In genomic region chr5:173781826-173782670, GRCh38 we compare ENCODE assay signal across 8 cellular contexts.
DNase-seq lines count a peak whose midpoint lies in the region; ATAC-seq and TF ChIP-seq lines count a peak whose summit lies in the region.

No MANE protein-coding gene starts in this region.

- H3K9me3 ChIP-seq in PC-9 (ENCODE audit: insufficient read depth, low read depth): no peaks in the 10 kb centered on the region
- no peaks in the 10 kb centered on the region for H3K9me3 ChIP-seq in fibroblast of lung (ENCODE audit: control insufficient read depth, insufficient read depth, low read depth, low read length)
- no peaks in the 10 kb centered on the region for H3K9me3 ChIP-seq in neuronal stem cell (replicated peaks in 1 of 2; ENCODE audit: control insufficient read depth in 2 of 2, insufficient read depth in 1 of 2, low read depth in 1 of 2, low read length in 2 of 2)
- H3K9me3 ChIP-seq in stomach: no peaks in the 10 kb centered on the region
- H3K9me3 ChIP-seq in HAP-1: no peaks in the 10 kb centered on the region

- BruUV-seq in PC-9 (replicated peaks; lab: Mats Ljungman, UMichigan): TSS peak; percentile 21

- H2AFZ ChIP-seq in PC-9 (peak overlapping the region; percentile 68), fibroblast of lung (ENCODE audit: low read length) (peak overlapping the region; percentile 64), neuronal stem cell (ENCODE audit: low read length) (peak overlapping the region; percentile 65)

- peak; percentile 37 for DNase-seq in ELF-1 (ENCODE audit: low read depth, low spot score)
- peak; percentile 56 to 62 for DNase-seq in PC-9
- DNase-seq in activated T-helper 1 cell treated with Interleukin-2 at 50 U/mL for 16 hours (ENCODE audit: low read depth): peak; percentile 51
- peak; percentile 85 to 95 for DNase-seq in fibroblast of lung (ENCODE audit: low read depth in 2 of 2)
- no peak for DNase-seq in neuronal stem cell (ENCODE audit: low spot score)
- peak; percentile 77 for DNase-seq in stomach
- DNase-seq in HAP-1 (ENCODE audit: low spot score in 2 of 2): no peak

- H3K9ac ChIP-seq in fibroblast of lung (ENCODE audit: insufficient read depth, low read length) (no peak overlapping the region), neuronal stem cell (ENCODE audit: low read depth, low read length, poor library complexity) (no peak overlapping the region)

- peaks cover 19% of the 10 kb centered on the region; the same call in 1 of the 2 replicates for H3F3A ChIP-seq in PC-9 (ENCODE audit: insufficient read depth, low read depth)

- H3K27me3 ChIP-seq in PC-9 (ENCODE audit: insufficient read depth, low read depth): no peaks in the 10 kb centered on the region
- H3K27me3 ChIP-seq in fibroblast of lung (ENCODE audit: control insufficient read depth, insufficient read depth, low read length): no peaks in the 10 kb centered on the region
- no peaks in the 10 kb centered on the region for H3K27me3 ChIP-seq in neuronal stem cell (ENCODE audit: control insufficient read depth in 3 of 3, insufficient read depth in 3 of 3, low read depth in 1 of 3, low read length in 3 of 3)
- no peaks in the 10 kb centered on the region for H3K27me3 ChIP-seq in stomach
- no peaks in the 10 kb centered on the region for H3K27me3 ChIP-seq in HAP-1 (ENCODE audit: low read depth)

- POLR2A ChIA-PET in PC-9 (lab: Charles Lee; ENCODE audit: unreplicated experiment): no interaction called here

- H2BK12ac ChIP-seq in neuronal stem cell (ENCODE audit: low read length): no peak overlapping the region

- H4K91ac ChIP-seq in neuronal stem cell (ENCODE audit: low read depth, low read length, poor library complexity): no peak overlapping the region

- H3K27ac ChIP-seq in PC-9 (peak overlapping the region; percentile 78), fibroblast of lung (ENCODE audit: insufficient read depth, low read length) (peak overlapping the region; percentile 66), neuronal stem cell (replicated peaks; ENCODE audit: low read length) (no peak overlapping the region), stomach (peak overlapping the region; percentile 34 to 88 (median 76))

- H3K4me2 ChIP-seq in PC-9: peak overlapping the region; percentile 56
- peak overlapping the region; percentile 58 for H3K4me2 ChIP-seq in fibroblast of lung (ENCODE audit: extremely low read depth, insufficient read depth, low read length)
- H3K4me2 ChIP-seq in neuronal stem cell (ENCODE audit: insufficient read depth, low read length, poor library complexity, severe bottlenecking): no peak overlapping the region

- CTCF ChIA-PET in PC-9 (lab: Charles Lee): no interaction called here

- no peaks in the 10 kb centered on the region for H3K79me1 ChIP-seq in neuronal stem cell (ENCODE audit: low read depth, low read length)

- H2BK15ac ChIP-seq in neuronal stem cell (ENCODE audit: low read length): no peak overlapping the region

- no peaks in the 10 kb centered on the region for H3K9me2 ChIP-seq in PC-9 (ENCODE audit: insufficient read depth)

- no peaks in the 10 kb centered on the region for H3K79me2 ChIP-seq in PC-9 (ENCODE audit: low read depth)
- no peaks in the 10 kb centered on the region for H3K79me2 ChIP-seq in fibroblast of lung (ENCODE audit: control insufficient read depth, insufficient read depth, low read length)

- TF ChIP-seq EP300 in stomach (IDR thresholded peaks at IDR 0.05): peak; percentile 21

- no peak overlapping the region for H2BK5ac ChIP-seq in neuronal stem cell (ENCODE audit: low read length)

- in situ Hi-C loops in HAP-1 (cut with MboI; ENCODE audit: low sequenced_read_pairs): no loop called here

- H4K20me1 ChIP-seq in PC-9 (ENCODE audit: insufficient read depth) (no peaks in the 10 kb centered on the region), fibroblast of lung (ENCODE audit: control insufficient read depth, extremely low read depth, insufficient read depth, low read length) (no peaks in the 10 kb centered on the region)

- H3K14ac ChIP-seq in neuronal stem cell (ENCODE audit: low read length): peak overlapping the region; percentile 21

- no peak for TF ChIP-seq POLR2A in stomach (IDR thresholded peaks at IDR 0.05)
- no peak for TF ChIP-seq POLR2A in GM18505 (IDR thresholded peaks at IDR 0.05; ENCODE audit: borderline replicate concordance, extremely low read depth, insufficient read depth, insufficient read length)

- intact Hi-C loops in PC-9 (cut with micrococcal nuclease; ENCODE audit: unreplicated experiment): loop anchor here (1.0 to 10.0 kb wide), 3 partner anchors 15 to 457 kb away; partner anchors contain the start of gene STC2
- intact Hi-C loops in stomach (cut with DNase I; ENCODE audit: low total_unique reads): no loop called here

- H2AK5ac ChIP-seq in neuronal stem cell (ENCODE audit: low read depth, low read length): no peak overlapping the region

- ATAC-seq in GM18505 (IDR thresholded peaks at IDR 0.05; ENCODE audit: unreplicated experiment): no peak

- no peak overlapping the region for H3K4ac ChIP-seq in neuronal stem cell (ENCODE audit: low read length)

- no peak overlapping the region for H3K23ac ChIP-seq in neuronal stem cell (ENCODE audit: low read depth, low read length, poor library complexity)

- H3K4me1 ChIP-seq in PC-9 (replicated peaks; ENCODE audit: insufficient read depth) (peaks cover 47% of the 10 kb centered on the region), fibroblast of lung (ENCODE audit: control insufficient read depth, extremely low read depth, insufficient read depth, low read length) (peaks cover 4% of the 10 kb centered on the region), neuronal stem cell (ENCODE audit: control insufficient read depth in 2 of 2, insufficient read depth in 1 of 2, low read depth in 1 of 2, low read length in 2 of 2) (peaks cover 6 to 11% of the 10 kb centered on the region in 2 donors), stomach (peaks cover 20 to 53% (median 34%) of the 10 kb centered on the region in 4 donors), HAP-1 (no peaks in the 10 kb centered on the region)

- no peak overlapping the region for H2BK120ac ChIP-seq in neuronal stem cell (ENCODE audit: low read depth, low read length)

- WGBS in neuronal stem cell (ENCODE audit: extremely low coverage in 2 of 2, insufficient read length in 2 of 2, insufficient replicate concordance in 1 of 2), 2 donors: no CpG with 5 or more reads among the region's 8 CpGs
- 21 to 28% (median 27%) methylated on average over 8 of the region's 8 CpGs for WGBS in stomach, 5 donors

- TF ChIP-seq CTCF in PC-9 (conservative IDR thresholded peaks at IDR 0.05) (no peak), fibroblast of lung (conservative IDR thresholded peaks at IDR 0.05 in 1 of 2, IDR thresholded peaks at IDR 0.05 in 1 of 2; ENCODE audit: low read depth in 1 of 2, low read length in 2 of 2) (no peak), stomach (IDR thresholded peaks at IDR 0.05) (no peak)

- H3K36me3 ChIP-seq in PC-9 (ENCODE audit: low read depth) (no peaks in the 10 kb centered on the region), fibroblast of lung (ENCODE audit: control insufficient read depth, insufficient read depth, low read length) (no peaks in the 10 kb centered on the region), neuronal stem cell (replicated peaks in 1 of 2; ENCODE audit: control insufficient read depth in 2 of 2, insufficient read depth in 2 of 2, low read length in 2 of 2) (no peaks in the 10 kb centered on the region), stomach (no peaks in the 10 kb centered on the region), HAP-1 (replicated peaks) (no peaks in the 10 kb centered on the region)

- no peak overlapping the region for H4K8ac ChIP-seq in neuronal stem cell (ENCODE audit: low read depth, low read length)

- peak overlapping the region; percentile 7; the same call in 1 of the 2 replicates for H3K4me3 ChIP-seq in PC-9
- H3K4me3 ChIP-seq in fibroblast of lung (replicated peaks in 1 of 4; ENCODE audit: control extremely low read depth in 1 of 4, insufficient read depth in 1 of 4, low read depth in 3 of 4, low read length in 4 of 4): no peak overlapping the region
- H3K4me3 ChIP-seq in neuronal stem cell (ENCODE audit: low read length in 2 of 2): no peak overlapping the region
- H3K4me3 ChIP-seq in stomach: no peak overlapping the region
- no peak overlapping the region for H3K4me3 ChIP-seq in HAP-1

- H3K18ac ChIP-seq in neuronal stem cell (ENCODE audit: low read length): no peak overlapping the region

Comparison
In these comparisons a context has a peak if more than half of its experiments do, and no peak if none do; other contexts are left out.
1. DNase-seq: peak in ELF-1 (single experiment), PC-9 (2 of 2), activated T-helper 1 cell treated with Interleukin-2 at 50 U/mL for 16 hours (single experiment), fibroblast of lung (2 of 2) and stomach (single experiment); none in neuronal stem cell (single experiment) and HAP-1 (0 of 2).
2. Peak in every context shown above with its lines, with median percentiles within 50 percentile points of each other: H2AFZ ChIP-seq.